9 cellular contexts compared by ENCODE assay signal in the genomic region with DNA sequence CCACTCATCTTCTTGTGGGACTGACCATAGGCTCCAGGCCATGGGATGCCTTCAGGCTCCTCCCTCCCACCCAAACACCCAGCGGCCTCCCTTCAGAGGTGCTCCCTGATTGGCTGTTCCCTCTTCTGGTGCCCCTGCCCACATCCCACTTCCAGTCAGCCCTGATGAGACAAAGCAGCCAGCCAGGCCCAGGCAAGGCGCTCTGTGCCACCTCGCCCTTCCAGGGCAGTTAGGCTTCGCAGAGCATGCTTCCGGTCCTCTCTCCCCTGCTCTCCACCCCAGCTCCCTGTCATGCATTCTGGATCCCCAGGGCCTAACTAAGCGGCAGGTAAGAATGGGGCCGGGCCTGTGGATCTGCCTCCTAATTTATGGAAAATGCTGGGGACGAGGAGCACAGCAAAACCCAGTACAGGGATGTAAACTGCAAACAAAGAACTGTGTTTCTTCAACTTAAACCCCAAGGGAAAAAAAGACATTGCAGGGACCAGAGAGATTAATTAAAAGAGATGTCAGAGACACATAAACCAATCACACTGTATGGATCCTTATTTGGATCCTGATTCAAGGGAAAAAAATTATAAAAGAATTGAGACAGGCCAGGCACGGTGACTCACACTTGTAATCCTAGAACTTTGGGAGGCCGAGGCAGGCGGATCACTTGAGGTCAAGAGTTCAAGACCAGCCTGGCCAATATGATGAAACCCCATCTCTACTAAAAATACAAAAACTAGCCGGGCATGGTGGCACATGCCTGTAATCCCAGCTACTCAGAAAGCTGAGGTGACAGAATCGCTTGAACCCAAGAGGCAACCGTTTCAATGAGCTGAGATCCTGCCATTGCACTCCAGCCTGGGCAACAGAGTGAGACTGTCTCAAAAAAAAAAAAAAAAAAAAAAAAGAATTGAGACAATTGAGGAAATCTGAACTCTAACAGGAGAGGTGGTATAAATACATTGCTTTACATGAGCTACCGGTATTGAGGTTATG. TPM values are rescaled to one million over a fixed set of nuclear protein-coding genes. Genes with fewer than 3 reads are reported as not detected.
A peak's percentile ranks its signal among the peaks of the same experiment; 100 is the strongest.
DNase-seq lines count a peak whose midpoint lies in the region; ATAC-seq lines count a peak whose summit lies in the region.
"Had no signal": no experiment of that assay in that cellular context is flagged by ENCODE, and none has a peak within 500 bp of the region (broad histone marks: within the 10 kb centered on the region; RNA-seq: fewer than 3 reads in every experiment).

No MANE protein-coding gene starts in this region.

- H3F3A ChIP-seq in GM23248 (ENCODE audit: insufficient read depth): peaks cover 8% of the 10 kb centered on the region

- H3K9me3 ChIP-seq in GM23248 (ENCODE audit: low read depth): no peaks in the 10 kb centered on the region

- in situ Hi-C loops in GM23248 (cut with MboI): no loop called here

- no peak overlapping the region for H3K4me3 ChIP-seq in GM23248

- H3K9ac ChIP-seq in GM23248: peak overlapping the region; percentile 58

- H3K4me2 ChIP-seq in GM23248 (ENCODE audit: unreplicated experiment): peak overlapping the region; percentile 50

- DNase-seq in A172 (ENCODE audit: low spot score) (peak; percentile 61), GM23248 (peak; percentile 84), astrocyte of the hippocampus (ENCODE audit: low read depth, low spot score) (peak; percentile 77), kidney glomerular epithelial cell (lab: John Stamatoyannopoulos, UW) (peak; percentile 45), NCI-H524 treated with DMSO at 0.1 percent for 48 hours (lab: John Stamatoyannopoulos, UW) (no peak), anterior cingulate cortex (lab: John Stamatoyannopoulos, UW) (no peak)
- DNase-seq in stimulated activated CD4-positive, alpha-beta T cell treated with anti-CD3 and anti-CD28 coated beads, Interleukin-1b, Interleukin-23, amount 100 ng/mL, for 48 hours: no peak
- DNase-seq: erythroblast had no signal

- peaks cover 16% of the 10 kb centered on the region for H3K4me1 ChIP-seq in GM23248 (ENCODE audit: insufficient read depth)

- H3K36me3 ChIP-seq in GM23248 (ENCODE audit: low read depth): peaks cover 15% of the 10 kb centered on the region; the same call in 1 of the 2 replicates

- H3K79me2 ChIP-seq in GM23248 (ENCODE audit: insufficient read depth): peaks cover 97% of the 10 kb centered on the region

- no peaks in the 10 kb centered on the region for H3K9me2 ChIP-seq in GM23248 (ENCODE audit: insufficient read depth)

- no peaks in the 10 kb centered on the region for H3K27me3 ChIP-seq in GM23248 (replicated peaks; ENCODE audit: insufficient read depth)

- peak overlapping the region; percentile 80 for H3K27ac ChIP-seq in GM23248

- WGBS in GM23248 (ENCODE audit: low coverage in 1 of 2, low lambda C conversion rate in 2 of 2, missing lambda C conversion rate in 2 of 2), 2 experiments: 57 to 64% methylated on average over 15 of the region's 15 CpGs

- ATAC-seq in HG03135 (IDR thresholded peaks at IDR 0.05; ENCODE audit: unreplicated experiment): no peak

- H4K20me1 ChIP-seq in GM23248 (ENCODE audit: insufficient read depth): no peaks in the 10 kb centered on the region

- no peak overlapping the region for H2AFZ ChIP-seq in GM23248

RNA-seq across cellular contexts. Expression of gene ZDHHC7, which starts 26.0 kb away (rescaled TPM):
- total RNA-seq in A172 (2014; rRNA removed; shearing (Covaris generic)): 59.7 and 77.0 TPM in 2 replicates
- 71.8 and 95.2 TPM in 2 replicates for total RNA-seq in GM23248 (2014; rRNA removed; shearing (Covaris generic))
- polyA plus RNA-seq in GM23248 (2016; fragmentation: Nextera tagmentation; extraction: Ambion mirVana): 39.3 and 39.9 TPM in 2 replicates

RNA-seq across cellular contexts. Expression of gene KIAA0513, which starts 42.2 kb away (rescaled TPM):
- 4.6 and 8.9 TPM in 2 replicates for total RNA-seq in A172 (2014; rRNA removed; shearing (Covaris generic))
- 5.3 and 7.6 TPM in 2 replicates for total RNA-seq in GM23248 (2014; rRNA removed; shearing (Covaris generic))
- 5.4 and 5.8 TPM in 2 replicates for polyA plus RNA-seq in GM23248 (2016; fragmentation: Nextera tagmentation; extraction: Ambion mirVana)

Comparison
In these comparisons a context has a peak if more than half of its experiments do, and no peak if none do; other contexts are left out.
1. DNase-seq: peak in A172 (single experiment), GM23248 (single experiment), astrocyte of the hippocampus (single experiment) and kidney glomerular epithelial cell (single experiment); none in NCI-H524 treated with DMSO at 0.1 percent for 48 hours (single experiment), anterior cingulate cortex (0 of 58) and stimulated activated CD4-positive, alpha-beta T cell treated with anti-CD3 and anti-CD28 coated beads, Interleukin-1b, Interleukin-23, amount 100 ng/mL, for 48 hours (single experiment).